In the genomic region with DNA sequence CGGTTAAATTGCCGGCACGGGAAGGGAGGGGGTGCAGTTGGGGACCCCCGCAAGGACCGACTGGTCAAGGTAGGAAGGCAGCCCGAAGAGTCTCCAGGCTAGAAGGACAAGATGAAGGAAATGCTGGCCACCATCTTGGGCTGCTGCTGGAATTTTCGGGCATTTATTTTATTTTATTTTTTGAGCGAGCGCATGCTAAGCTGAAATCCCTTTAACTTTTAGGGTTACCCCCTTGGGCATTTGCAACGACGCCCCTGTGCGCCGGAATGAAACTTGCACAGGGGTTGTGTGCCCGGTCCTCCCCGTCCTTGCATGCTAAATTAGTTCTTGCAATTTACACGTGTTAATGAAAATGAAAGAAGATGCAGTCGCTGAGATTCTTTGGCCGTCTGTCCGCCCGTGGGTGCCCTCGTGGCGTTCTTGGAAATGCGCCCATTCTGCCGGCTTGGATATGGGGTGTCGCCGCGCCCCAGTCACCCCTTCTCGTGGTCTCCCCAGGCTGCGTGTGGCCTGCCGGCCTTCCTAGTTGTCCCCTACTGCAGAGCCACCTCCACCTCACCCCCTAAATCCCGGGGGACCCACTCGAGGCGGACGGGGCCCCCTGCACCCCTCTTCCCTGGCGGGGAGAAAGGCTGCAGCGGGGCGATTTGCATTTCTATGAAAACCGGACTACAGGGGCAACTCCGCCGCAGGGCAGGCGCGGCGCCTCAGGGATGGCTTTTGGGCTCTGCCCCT, we compare ENCODE assay signal across 8 cellular contexts. TPM values are rescaled to one million over a fixed set of nuclear protein-coding genes. Genes with fewer than 3 reads are reported as not detected.
DNase-seq lines count a peak whose midpoint lies in the region; ATAC-seq and TF ChIP-seq lines count a peak whose summit lies in the region.

No MANE protein-coding gene starts in this region.

- no peaks in the 10 kb centered on the region for H3K9me3 ChIP-seq in parathyroid adenoma (ENCODE audit: control insufficient read depth, low read length)

- DNase-seq in GM03348 (ENCODE audit: low spot score) (peak; percentile 55), SK-N-DZ (ENCODE audit: low spot score) (peak; percentile 45), fibroblast of villous mesenchyme (ENCODE audit: low read depth) (peak; percentile 52)

- no peak overlapping the region for H3K27ac ChIP-seq in parathyroid adenoma

- no peaks in the 10 kb centered on the region for H3K36me3 ChIP-seq in parathyroid adenoma (ENCODE audit: control insufficient read depth, insufficient read depth, low read length)

- no peaks in the 10 kb centered on the region for H3K4me1 ChIP-seq in parathyroid adenoma

- H3K9ac ChIP-seq in parathyroid adenoma, result no peak overlapping the region

- H2AFZ ChIP-seq in parathyroid adenoma, result no peak overlapping the region

- ATAC-seq in HG03097 (IDR thresholded peaks at IDR 0.05; ENCODE audit: low FRiP score, unreplicated experiment), result no peak
- no peak for ATAC-seq in HG03025 (IDR thresholded peaks at IDR 0.05; ENCODE audit: low FRiP score, unreplicated experiment)
- no peak for ATAC-seq in activated CD4-positive, CD25-positive, alpha-beta regulatory T cell treated with anti-CD3 and anti-CD28 coated beads, Interleukin-2, amount 50 U/mL, for 24 hours
- no peak for ATAC-seq in GM21423 (IDR thresholded peaks at IDR 0.05; ENCODE audit: unreplicated experiment)

- peak overlapping the region; percentile 78 for H3K4me2 ChIP-seq in parathyroid adenoma (ENCODE audit: low read length)

- H3K4me3 ChIP-seq in fibroblast of villous mesenchyme (ENCODE audit: low read depth, low read length) (peak overlapping the region; percentile 88), parathyroid adenoma (ENCODE audit: low read depth, low read length) (peak overlapping the region; percentile 44)

- H3K79me2 ChIP-seq in parathyroid adenoma, result no peaks in the 10 kb centered on the region

- no peaks in the 10 kb centered on the region for H3K27me3 ChIP-seq in parathyroid adenoma (ENCODE audit: control insufficient read depth, insufficient read depth, low read length)

- TF ChIP-seq CTCF in fibroblast of villous mesenchyme (IDR thresholded peaks at IDR 0.05; ENCODE audit: insufficient read depth, low read depth, low read length), result no peak
- no peak for TF ChIP-seq CTCF in parathyroid adenoma (IDR thresholded peaks at IDR 0.05)

RNA-seq across cellular contexts. Expression of a gene that starts 0.5 kb away (rescaled TPM):
- polyA plus RNA-seq in SK-N-DZ (2014; cell fraction: cytosol; rRNA removed), result 242 and 248 TPM in 2 replicates
- 196 and 220 TPM in 2 replicates for polyA plus RNA-seq in SK-N-DZ (2014; cell fraction: nucleus; rRNA removed)
- 351 and 365 TPM in 2 replicates for total RNA-seq in fibroblast of villous mesenchyme

RNA-seq across cellular contexts. Expression of a gene that starts 34.7 kb away (rescaled TPM):
- 22.1 and 25.3 TPM in 2 replicates for polyA plus RNA-seq in SK-N-DZ (2014; cell fraction: cytosol; rRNA removed)
- polyA plus RNA-seq in SK-N-DZ (2014; cell fraction: nucleus; rRNA removed), result 38.9 and 46.6 TPM in 2 replicates
- 19.0 and 22.5 TPM in 2 replicates for total RNA-seq in fibroblast of villous mesenchyme
